In the genomic region with DNA sequence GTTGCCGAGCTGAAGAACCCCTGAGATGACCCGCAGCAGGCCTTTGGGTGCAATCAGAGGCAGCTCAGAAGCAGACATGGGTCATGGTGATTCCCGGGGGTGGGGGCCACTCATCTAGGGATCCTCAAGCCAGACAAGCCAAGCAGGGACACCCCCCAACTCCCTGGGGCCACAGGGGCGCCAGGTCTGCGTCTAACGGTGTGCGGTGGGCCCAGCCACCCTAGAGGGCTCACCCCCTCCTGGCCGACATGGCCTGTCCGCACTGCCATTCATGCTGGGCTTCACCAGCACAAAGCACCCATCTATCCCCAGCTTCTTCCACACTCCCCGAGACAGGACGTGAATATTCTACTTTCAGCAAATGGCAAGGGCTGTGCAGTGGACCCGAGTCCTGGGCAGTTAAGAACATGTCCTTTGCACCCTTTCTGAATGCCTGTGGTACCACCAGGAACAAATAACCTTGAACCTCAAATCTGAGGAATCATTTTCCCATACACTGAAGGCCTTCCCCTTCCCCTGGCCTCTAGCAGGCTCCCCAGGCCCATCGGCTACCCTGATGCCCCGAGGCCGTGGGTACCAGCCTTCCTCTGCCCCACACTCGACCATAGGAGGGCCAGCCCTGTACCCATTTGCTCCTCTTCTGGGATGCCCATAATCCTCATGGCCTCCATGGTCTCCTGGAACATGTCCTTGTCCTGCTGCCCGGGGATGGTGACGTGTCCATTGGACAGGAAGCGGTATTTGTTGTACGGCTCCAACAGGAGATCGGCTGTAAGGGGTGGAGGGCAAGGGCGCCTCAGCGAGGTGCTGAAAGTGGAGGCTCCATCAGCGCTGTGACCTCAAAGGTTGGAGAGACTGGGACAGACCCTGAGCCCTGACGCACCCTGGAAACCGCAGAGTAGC, we compare ENCODE assay signal across 11 cellular contexts.
DNase-seq lines count a peak whose midpoint lies in the region; ATAC-seq and TF ChIP-seq lines count a peak whose summit lies in the region.
"Had no signal": no experiment of that assay in that cellular context is flagged by ENCODE, and none has a peak within 500 bp of the region (broad histone marks: within the 10 kb centered on the region; RNA-seq: fewer than 3 reads in every experiment).

No MANE protein-coding gene starts in this region.

- no peak overlapping the region for H3K4me2 ChIP-seq in H9 (ENCODE audit: insufficient read depth, insufficient read length, low read length)
- no peak overlapping the region for H3K4me2 ChIP-seq in fibroblast of lung (ENCODE audit: extremely low read depth, insufficient read depth, low read length)

- no peak overlapping the region for H3K56ac ChIP-seq in H9 (ENCODE audit: insufficient read length, low read depth, low read length)

- no peak overlapping the region for H2AK5ac ChIP-seq in H9 (ENCODE audit: insufficient read length, low read length)

- TF ChIP-seq CTCF in H9 (conservative IDR thresholded peaks at IDR 0.05), result no peak
- TF ChIP-seq CTCF in fibroblast of lung (conservative IDR thresholded peaks at IDR 0.05 in 1 of 2, IDR thresholded peaks at IDR 0.05 in 1 of 2; ENCODE audit: low read depth in 1 of 2, low read length in 2 of 2), result no peak

- H3K4me1 Mint-ChIP-seq in H9, result no peaks in the 10 kb centered on the region
- H3K4me1 Mint-ChIP-seq in activated CD4-positive, alpha-beta memory T cell treated with anti-CD3 and anti-CD28 coated beads, Interleukin-2, amount 10 ng/mL, durations not matched to agents 7 days and 5 days, result peaks cover 3% of the 10 kb centered on the region

- CTCF ChIA-PET in activated CD4-positive, alpha-beta memory T cell treated with anti-CD3 and anti-CD28 coated beads, Interleukin-2, amount 10 ng/mL, durations not matched to agents 7 days and 5 days (lab: Charles Lee), result interaction anchor here (0.6 to 0.9 kb wide), 2 partner anchors 149 to 151 kb away, joined by 3 read pairs; no protein-coding TSS in a partner anchor

- no peak overlapping the region for H2BK20ac ChIP-seq in H9 (ENCODE audit: low read depth, low read length, poor library complexity, severe bottlenecking)

- peak overlapping the region in 2 of 3 experiments; percentile 27 to 89; a peak in 3 of 7 replicates for H3K27ac Mint-ChIP-seq in H9
- H3K27ac Mint-ChIP-seq in activated CD4-positive, alpha-beta memory T cell treated with anti-CD3 and anti-CD28 coated beads, Interleukin-2, amount 10 ng/mL, durations not matched to agents 7 days and 5 days, result peak overlapping the region; percentile 52

- no peak overlapping the region for H3K4ac ChIP-seq in H9 (ENCODE audit: low read depth, low read length)

- no peak overlapping the region for H4K8ac ChIP-seq in H9 (replicated peaks; ENCODE audit: insufficient read length, low read depth, low read length)

- no peak overlapping the region for H2BK12ac ChIP-seq in H9 (ENCODE audit: insufficient read length, low read depth, low read length)

- no peak overlapping the region for H3K18ac ChIP-seq in H9 (ENCODE audit: insufficient read length, low read depth, low read length)

- no peak overlapping the region for H3K4me3 Mint-ChIP-seq in H9
- no peak overlapping the region for H3K4me3 Mint-ChIP-seq in activated CD4-positive, alpha-beta memory T cell treated with anti-CD3 and anti-CD28 coated beads, Interleukin-2, amount 10 ng/mL, durations not matched to agents 7 days and 5 days

- no CpG with 5 or more reads among the region's 26 CpGs for WGBS in H9 (ENCODE audit: extremely low coverage, insufficient read length, low lambda C conversion rate)

- no peaks in the 10 kb centered on the region for H3K9me3 Mint-ChIP-seq in H9
- H3K9me3 Mint-ChIP-seq in activated CD4-positive, alpha-beta memory T cell treated with anti-CD3 and anti-CD28 coated beads, Interleukin-2, amount 10 ng/mL, durations not matched to agents 7 days and 5 days, result no peaks in the 10 kb centered on the region

- H3K36me3 ChIP-seq in fibroblast of lung (ENCODE audit: control insufficient read depth, insufficient read depth, low read length), result peaks cover 72% of the 10 kb centered on the region
- peaks cover 61% of the 10 kb centered on the region in 3 donors for H3K36me3 ChIP-seq in skeletal muscle tissue (ENCODE audit: control insufficient read depth in 3 of 3, insufficient read depth in 3 of 3, low read length in 3 of 3)

- H3K9me3 ChIP-seq in H9 (ENCODE audit: control insufficient read depth, low read depth, low read length) (no peaks in the 10 kb centered on the region), fibroblast of lung (ENCODE audit: control insufficient read depth, insufficient read depth, low read depth, low read length) (no peaks in the 10 kb centered on the region), skeletal muscle tissue (ENCODE audit: control insufficient read depth in 3 of 3, low read length in 3 of 3) (no peaks in the 10 kb centered on the region)
- H3K9me3 ChIP-seq: body of pancreas had no signal

- no peaks in the 10 kb centered on the region for H3K79me1 ChIP-seq in H9 (ENCODE audit: insufficient read depth, low read depth, low read length, poor library complexity, severe bottlenecking)

- peaks cover 55 to 90% (median 78%) of the 10 kb centered on the region in 3 experiments for H3K36me3 Mint-ChIP-seq in H9 (ENCODE audit: insufficient read depth in 1 of 3, low read depth in 3 of 3)
- peaks cover 85% of the 10 kb centered on the region for H3K36me3 Mint-ChIP-seq in activated CD4-positive, alpha-beta memory T cell treated with anti-CD3 and anti-CD28 coated beads, Interleukin-2, amount 10 ng/mL, durations not matched to agents 7 days and 5 days (ENCODE audit: low read depth)

- no peak overlapping the region for H3T11ph ChIP-seq in H9 (ENCODE audit: low read length)

- H2AFZ ChIP-seq in H9 (ENCODE audit: low read length) (no peak overlapping the region), fibroblast of lung (ENCODE audit: low read length) (no peak overlapping the region)

- H3K9ac ChIP-seq in H9 (ENCODE audit: extremely low read depth, insufficient read length, low read length) (no peak overlapping the region), fibroblast of lung (ENCODE audit: insufficient read depth, low read length) (no peak overlapping the region), skeletal muscle tissue (ENCODE audit: low read depth in 1 of 3, low read length in 3 of 3) (peak overlapping the region in 1 of 3 donors; percentile 45)

- no peak overlapping the region for H2BK5ac ChIP-seq in H9 (ENCODE audit: insufficient read length, low read length)

- no peak for ATAC-seq in GM21737 (IDR thresholded peaks at IDR 0.05; ENCODE audit: unreplicated experiment)
- ATAC-seq: body of pancreas had no signal

- no peaks in the 10 kb centered on the region for H3K27me3 ChIP-seq in H9 (ENCODE audit: insufficient read depth, low read length)
- H3K27me3 ChIP-seq in fibroblast of lung (ENCODE audit: control insufficient read depth, insufficient read depth, low read length), result no peaks in the 10 kb centered on the region
- no peaks in the 10 kb centered on the region for H3K27me3 ChIP-seq in skeletal muscle tissue (ENCODE audit: control insufficient read depth in 3 of 3, insufficient read depth in 3 of 3, low read length in 3 of 3)
- H3K27me3 ChIP-seq: body of pancreas had no signal

- H3K23me2 ChIP-seq in H9 (ENCODE audit: insufficient read length, low read depth, low read length, poor library complexity, severe bottlenecking), result no peaks in the 10 kb centered on the region

- no peaks in the 10 kb centered on the region for H3K27me3 Mint-ChIP-seq in H9 (ENCODE audit: low read depth)
- H3K27me3 Mint-ChIP-seq in activated CD4-positive, alpha-beta memory T cell treated with anti-CD3 and anti-CD28 coated beads, Interleukin-2, amount 10 ng/mL, durations not matched to agents 7 days and 5 days, result no peaks in the 10 kb centered on the region

- no peaks in the 10 kb centered on the region for H3K4me1 ChIP-seq in H9 (ENCODE audit: insufficient read depth, low read length)
- peaks cover 25% of the 10 kb centered on the region for H3K4me1 ChIP-seq in fibroblast of lung (ENCODE audit: control insufficient read depth, extremely low read depth, insufficient read depth, low read length)
- H3K4me1 ChIP-seq in skeletal muscle tissue (ENCODE audit: control insufficient read depth in 3 of 3, insufficient read depth in 3 of 3, low read length in 3 of 3), result peaks cover 35 to 54% (median 52%) of the 10 kb centered on the region in 3 donors

- H4K91ac ChIP-seq in H9 (ENCODE audit: insufficient read length, low read depth, low read length), result no peak overlapping the region

- no peak overlapping the region for H3K14ac ChIP-seq in H9 (ENCODE audit: insufficient read depth, low read length)

- no peak overlapping the region for H3K4me3 ChIP-seq in fibroblast of lung (replicated peaks in 1 of 4; ENCODE audit: control extremely low read depth in 1 of 4, insufficient read depth in 1 of 4, low read depth in 3 of 4, low read length in 4 of 4)
- H3K4me3 ChIP-seq in skeletal muscle tissue (ENCODE audit: low read length in 3 of 3), result no peak overlapping the region
- H3K4me3 ChIP-seq: body of pancreas had no signal

- H3K79me2 ChIP-seq in H9 (ENCODE audit: insufficient read depth, low read length), result no peaks in the 10 kb centered on the region
- peaks cover 86% of the 10 kb centered on the region for H3K79me2 ChIP-seq in fibroblast of lung (ENCODE audit: control insufficient read depth, insufficient read depth, low read length)

- POLR2A ChIA-PET in activated CD4-positive, alpha-beta memory T cell treated with anti-CD3 and anti-CD28 coated beads, Interleukin-2, amount 10 ng/mL, durations not matched to agents 7 days and 5 days (lab: Charles Lee), result interaction anchor here (3.5 kb wide), 1 partner anchor 12 kb away, joined by 16 read pairs; no protein-coding TSS in a partner anchor

- H2BK120ac ChIP-seq in H9 (ENCODE audit: low read depth, low read length, poor library complexity, severe bottlenecking), result no peak overlapping the region

- no peaks in the 10 kb centered on the region for H4K20me1 ChIP-seq in H9 (ENCODE audit: control insufficient read depth, insufficient read depth, insufficient read length)
- H4K20me1 ChIP-seq in fibroblast of lung (ENCODE audit: control insufficient read depth, extremely low read depth, insufficient read depth, low read length), result no peaks in the 10 kb centered on the region

- DNase-seq in H9, result no peak
- DNase-seq in activated CD4-positive, alpha-beta memory T cell treated with anti-CD3 and anti-CD28 coated beads, Interleukin-2, amount 10 ng/mL, durations not matched to agents 7 days and 5 days, result no peak
- no peak for DNase-seq in fibroblast of lung (ENCODE audit: low read depth in 2 of 2)
- DNase-seq in NCI-H1417 treated with DMSO at 0.1 percent for 48 hours (lab: John Stamatoyannopoulos, UW), result no peak
- no peak for DNase-seq in UCSD-AML1 (lab: John Stamatoyannopoulos, UW; ENCODE audit: unreplicated experiment)
- no peak for DNase-seq in NCI-H187 (lab: John Stamatoyannopoulos, UW)
- DNase-seq: body of pancreas, DMS53, NCI-H82 had no signal

- H3K27ac ChIP-seq in H9 (ENCODE audit: insufficient read length, low read depth, low read length) (no peak overlapping the region), fibroblast of lung (ENCODE audit: insufficient read depth, low read length) (peak overlapping the region; percentile 16), skeletal muscle tissue (ENCODE audit: low read depth, low read length) (peak overlapping the region; percentile 75)

- no peak overlapping the region for H3K23ac ChIP-seq in H9 (ENCODE audit: insufficient read length, low read depth, low read length)

- no peak overlapping the region for H4K5ac ChIP-seq in H9 (ENCODE audit: insufficient read length, low read depth, low read length)

- H2BK15ac ChIP-seq in H9 (ENCODE audit: low read depth, low read length), result no peak overlapping the region
